Comparison of ENCODE assay signal across 1 cellular context in the genomic region with DNA sequence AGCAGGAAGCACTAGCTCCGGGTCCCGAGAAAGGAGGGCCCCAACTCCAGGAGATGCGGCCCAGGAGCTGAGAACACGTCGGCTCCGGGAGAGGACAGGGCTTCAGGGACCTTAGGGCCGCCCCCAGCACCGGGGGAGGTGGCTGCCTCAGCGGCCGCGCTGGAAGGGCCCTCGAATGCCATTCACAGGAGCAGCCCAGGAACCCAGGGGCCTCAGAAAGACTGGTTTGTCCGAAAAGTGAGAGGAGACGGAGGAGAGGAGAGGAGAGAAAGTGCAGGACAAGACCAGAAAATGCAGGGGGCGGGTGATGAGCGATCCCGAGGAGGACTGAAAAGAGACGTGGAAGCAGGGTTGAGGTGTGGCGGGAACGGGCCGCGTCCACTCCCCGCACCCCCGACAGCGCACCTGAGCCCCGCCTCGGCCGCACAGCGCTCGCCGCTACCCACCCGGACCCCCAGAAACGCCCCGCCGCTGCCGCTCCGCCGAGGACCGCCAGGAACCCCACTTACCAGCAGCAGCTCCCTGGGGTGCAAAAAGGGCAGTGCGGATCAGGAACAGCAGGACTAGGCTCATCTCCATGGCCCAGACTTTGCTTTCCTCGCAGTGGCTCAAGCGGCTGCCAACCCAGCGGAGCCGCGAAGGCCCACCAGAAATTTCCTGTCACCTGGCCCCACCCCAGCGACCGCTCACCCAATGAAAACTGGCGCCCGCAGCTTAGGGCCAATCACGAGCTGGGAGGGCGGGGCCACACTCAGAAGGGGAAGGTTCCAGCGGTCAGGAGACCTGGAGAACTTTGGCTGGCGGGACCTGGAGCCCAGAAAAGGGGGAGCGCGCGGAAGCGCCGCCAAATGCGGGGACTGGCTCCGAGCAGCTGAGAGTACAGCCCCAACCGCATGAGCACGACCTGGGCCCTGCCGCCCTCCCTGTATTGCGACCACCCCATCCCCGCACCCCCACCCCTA.
TF ChIP-seq lines count a peak whose summit lies in the region.

No MANE protein-coding gene starts in this region.

TF ChIP-seq in HepG2, 621 proteins besides CTCF, POLR2A, EP300 and RAD21 (continued from another document and continues in another):
- TF ChIP-seq, protein P1, sequence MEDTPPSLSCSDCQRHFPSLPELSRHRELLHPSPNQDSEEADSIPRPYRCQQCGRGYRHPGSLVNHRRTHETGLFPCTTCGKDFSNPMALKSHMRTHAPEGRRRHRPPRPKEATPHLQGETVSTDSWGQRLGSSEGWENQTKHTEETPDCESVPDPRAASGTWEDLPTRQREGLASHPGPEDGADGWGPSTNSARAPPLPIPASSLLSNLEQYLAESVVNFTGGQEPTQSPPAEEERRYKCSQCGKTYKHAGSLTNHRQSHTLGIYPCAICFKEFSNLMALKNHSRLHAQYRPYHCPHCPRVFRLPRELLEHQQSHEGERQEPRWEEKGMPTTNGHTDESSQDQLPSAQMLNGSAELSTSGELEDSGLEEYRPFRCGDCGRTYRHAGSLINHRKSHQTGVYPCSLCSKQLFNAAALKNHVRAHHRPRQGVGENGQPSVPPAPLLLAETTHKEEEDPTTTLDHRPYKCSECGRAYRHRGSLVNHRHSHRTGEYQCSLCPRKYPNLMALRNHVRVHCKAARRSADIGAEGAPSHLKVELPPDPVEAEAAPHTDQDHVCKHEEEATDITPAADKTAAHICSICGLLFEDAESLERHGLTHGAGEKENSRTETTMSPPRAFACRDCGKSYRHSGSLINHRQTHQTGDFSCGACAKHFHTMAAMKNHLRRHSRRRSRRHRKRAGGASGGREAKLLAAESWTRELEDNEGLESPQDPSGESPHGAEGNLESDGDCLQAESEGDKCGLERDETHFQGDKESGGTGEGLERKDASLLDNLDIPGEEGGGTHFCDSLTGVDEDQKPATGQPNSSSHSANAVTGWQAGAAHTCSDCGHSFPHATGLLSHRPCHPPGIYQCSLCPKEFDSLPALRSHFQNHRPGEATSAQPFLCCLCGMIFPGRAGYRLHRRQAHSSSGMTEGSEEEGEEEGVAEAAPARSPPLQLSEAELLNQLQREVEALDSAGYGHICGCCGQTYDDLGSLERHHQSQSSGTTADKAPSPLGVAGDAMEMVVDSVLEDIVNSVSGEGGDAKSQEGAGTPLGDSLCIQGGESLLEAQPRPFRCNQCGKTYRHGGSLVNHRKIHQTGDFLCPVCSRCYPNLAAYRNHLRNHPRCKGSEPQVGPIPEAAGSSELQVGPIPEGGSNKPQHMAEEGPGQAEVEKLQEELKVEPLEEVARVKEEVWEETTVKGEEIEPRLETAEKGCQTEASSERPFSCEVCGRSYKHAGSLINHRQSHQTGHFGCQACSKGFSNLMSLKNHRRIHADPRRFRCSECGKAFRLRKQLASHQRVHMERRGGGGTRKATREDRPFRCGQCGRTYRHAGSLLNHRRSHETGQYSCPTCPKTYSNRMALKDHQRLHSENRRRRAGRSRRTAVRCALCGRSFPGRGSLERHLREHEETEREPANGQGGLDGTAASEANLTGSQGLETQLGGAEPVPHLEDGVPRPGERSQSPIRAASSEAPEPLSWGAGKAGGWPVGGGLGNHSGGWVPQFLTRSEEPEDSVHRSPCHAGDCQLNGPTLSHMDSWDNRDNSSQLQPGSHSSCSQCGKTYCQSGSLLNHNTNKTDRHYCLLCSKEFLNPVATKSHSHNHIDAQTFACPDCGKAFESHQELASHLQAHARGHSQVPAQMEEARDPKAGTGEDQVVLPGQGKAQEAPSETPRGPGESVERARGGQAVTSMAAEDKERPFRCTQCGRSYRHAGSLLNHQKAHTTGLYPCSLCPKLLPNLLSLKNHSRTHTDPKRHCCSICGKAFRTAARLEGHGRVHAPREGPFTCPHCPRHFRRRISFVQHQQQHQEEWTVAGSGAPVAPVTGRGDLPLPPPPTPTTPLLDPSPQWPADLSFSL (CRISPR knock-in tag; IDR thresholded peaks at IDR 0.05): 0 out of 2 replicates have a peak, but pooled peaks have one; percentile 10
- TF ChIP-seq GTF3A (CRISPR knock-in tag; conservative IDR thresholded peaks at IDR 0.05) (peak; percentile 49; the same call in 1 of the 2 replicates), JUNB (CRISPR knock-in tag; IDR thresholded peaks at IDR 0.05; ENCODE audit: borderline replicate concordance) (no peak), ZNF121 (CRISPR knock-in tag; IDR thresholded peaks at IDR 0.05) (no peak), FLYWCH1 (CRISPR knock-in tag; IDR thresholded peaks at IDR 0.05) (0 out of 2 replicates have a peak, but pooled peaks have one; percentile 82), CC2D1A (CRISPR knock-in tag; IDR thresholded peaks at IDR 0.05) (no peak), ZNF350 (CRISPR knock-in tag; IDR thresholded peaks at IDR 0.05; ENCODE audit: borderline replicate concordance, low read depth) (peak; percentile 45; the same call in 1 of the 2 replicates), ZNF44 (CRISPR knock-in tag; IDR thresholded peaks at IDR 0.05) (no peak), EEA1 (CRISPR knock-in tag; IDR thresholded peaks at IDR 0.05; ENCODE audit: borderline replicate concordance) (0 out of 2 replicates have a peak, but pooled peaks have one; percentile 32), STAT6 (CRISPR knock-in tag; IDR thresholded peaks at IDR 0.05; ENCODE audit: borderline replicate concordance) (no peak), RNF2 (conservative IDR thresholded peaks at IDR 0.05; ENCODE audit: low read depth) (0 out of 2 replicates have a peak, but pooled peaks have one; percentile 51), KLF9 (CRISPR knock-in tag; IDR thresholded peaks at IDR 0.05; ENCODE audit: low read depth) (no peak), DZIP1 (CRISPR knock-in tag; IDR thresholded peaks at IDR 0.05) (peak; percentile 26; the same call in 1 of the 2 replicates), NFYB (CRISPR knock-in tag; IDR thresholded peaks at IDR 0.05) (peak; percentile 90), ZNF556 (CRISPR knock-in tag; IDR thresholded peaks at IDR 0.05; ENCODE audit: borderline replicate concordance) (no peak), RBM39 (IDR thresholded peaks at IDR 0.05; ENCODE audit: low read depth, low read length, poor library complexity, severe bottlenecking) (peak; percentile 40)
- TF ChIP-seq, protein P2, sequence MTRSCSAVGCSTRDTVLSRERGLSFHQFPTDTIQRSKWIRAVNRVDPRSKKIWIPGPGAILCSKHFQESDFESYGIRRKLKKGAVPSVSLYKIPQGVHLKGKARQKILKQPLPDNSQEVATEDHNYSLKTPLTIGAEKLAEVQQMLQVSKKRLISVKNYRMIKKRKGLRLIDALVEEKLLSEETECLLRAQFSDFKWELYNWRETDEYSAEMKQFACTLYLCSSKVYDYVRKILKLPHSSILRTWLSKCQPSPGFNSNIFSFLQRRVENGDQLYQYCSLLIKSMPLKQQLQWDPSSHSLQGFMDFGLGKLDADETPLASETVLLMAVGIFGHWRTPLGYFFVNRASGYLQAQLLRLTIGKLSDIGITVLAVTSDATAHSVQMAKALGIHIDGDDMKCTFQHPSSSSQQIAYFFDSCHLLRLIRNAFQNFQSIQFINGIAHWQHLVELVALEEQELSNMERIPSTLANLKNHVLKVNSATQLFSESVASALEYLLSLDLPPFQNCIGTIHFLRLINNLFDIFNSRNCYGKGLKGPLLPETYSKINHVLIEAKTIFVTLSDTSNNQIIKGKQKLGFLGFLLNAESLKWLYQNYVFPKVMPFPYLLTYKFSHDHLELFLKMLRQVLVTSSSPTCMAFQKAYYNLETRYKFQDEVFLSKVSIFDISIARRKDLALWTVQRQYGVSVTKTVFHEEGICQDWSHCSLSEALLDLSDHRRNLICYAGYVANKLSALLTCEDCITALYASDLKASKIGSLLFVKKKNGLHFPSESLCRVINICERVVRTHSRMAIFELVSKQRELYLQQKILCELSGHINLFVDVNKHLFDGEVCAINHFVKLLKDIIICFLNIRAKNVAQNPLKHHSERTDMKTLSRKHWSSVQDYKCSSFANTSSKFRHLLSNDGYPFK (CRISPR knock-in tag; IDR thresholded peaks at IDR 0.05; ENCODE audit: borderline replicate concordance): no peak
- TF ChIP-seq, protein P3, sequence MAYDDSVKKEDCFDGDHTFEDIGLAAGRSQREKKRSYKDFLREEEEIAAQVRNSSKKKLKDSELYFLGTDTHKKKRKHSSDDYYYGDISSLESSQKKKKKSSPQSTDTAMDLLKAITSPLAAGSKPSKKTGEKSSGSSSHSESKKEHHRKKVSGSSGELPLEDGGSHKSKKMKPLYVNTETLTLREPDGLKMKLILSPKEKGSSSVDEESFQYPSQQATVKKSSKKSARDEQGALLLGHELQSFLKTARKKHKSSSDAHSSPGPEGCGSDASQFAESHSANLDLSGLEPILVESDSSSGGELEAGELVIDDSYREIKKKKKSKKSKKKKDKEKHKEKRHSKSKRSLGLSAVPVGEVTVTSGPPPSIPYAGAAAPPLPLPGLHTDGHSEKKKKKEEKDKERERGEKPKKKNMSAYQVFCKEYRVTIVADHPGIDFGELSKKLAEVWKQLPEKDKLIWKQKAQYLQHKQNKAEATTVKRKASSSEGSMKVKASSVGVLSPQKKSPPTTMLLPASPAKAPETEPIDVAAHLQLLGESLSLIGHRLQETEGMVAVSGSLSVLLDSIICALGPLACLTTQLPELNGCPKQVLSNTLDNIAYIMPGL (CRISPR knock-in tag; IDR thresholded peaks at IDR 0.05; ENCODE audit: borderline replicate concordance in 1 of 2, low read depth in 1 of 2): peak in 1 of 2 experiments; percentile 54; a peak in 3 of 4 replicates
- TF ChIP-seq, protein P4, sequence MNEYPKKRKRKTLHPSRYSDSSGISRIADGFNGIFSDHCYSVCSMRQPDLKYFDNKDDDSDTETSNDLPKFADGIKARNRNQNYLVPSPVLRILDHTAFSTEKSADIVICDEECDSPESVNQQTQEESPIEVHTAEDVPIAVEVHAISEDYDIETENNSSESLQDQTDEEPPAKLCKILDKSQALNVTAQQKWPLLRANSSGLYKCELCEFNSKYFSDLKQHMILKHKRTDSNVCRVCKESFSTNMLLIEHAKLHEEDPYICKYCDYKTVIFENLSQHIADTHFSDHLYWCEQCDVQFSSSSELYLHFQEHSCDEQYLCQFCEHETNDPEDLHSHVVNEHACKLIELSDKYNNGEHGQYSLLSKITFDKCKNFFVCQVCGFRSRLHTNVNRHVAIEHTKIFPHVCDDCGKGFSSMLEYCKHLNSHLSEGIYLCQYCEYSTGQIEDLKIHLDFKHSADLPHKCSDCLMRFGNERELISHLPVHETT (CRISPR knock-in tag; conservative IDR thresholded peaks at IDR 0.05): no peak
- TF ChIP-seq, protein P5, sequence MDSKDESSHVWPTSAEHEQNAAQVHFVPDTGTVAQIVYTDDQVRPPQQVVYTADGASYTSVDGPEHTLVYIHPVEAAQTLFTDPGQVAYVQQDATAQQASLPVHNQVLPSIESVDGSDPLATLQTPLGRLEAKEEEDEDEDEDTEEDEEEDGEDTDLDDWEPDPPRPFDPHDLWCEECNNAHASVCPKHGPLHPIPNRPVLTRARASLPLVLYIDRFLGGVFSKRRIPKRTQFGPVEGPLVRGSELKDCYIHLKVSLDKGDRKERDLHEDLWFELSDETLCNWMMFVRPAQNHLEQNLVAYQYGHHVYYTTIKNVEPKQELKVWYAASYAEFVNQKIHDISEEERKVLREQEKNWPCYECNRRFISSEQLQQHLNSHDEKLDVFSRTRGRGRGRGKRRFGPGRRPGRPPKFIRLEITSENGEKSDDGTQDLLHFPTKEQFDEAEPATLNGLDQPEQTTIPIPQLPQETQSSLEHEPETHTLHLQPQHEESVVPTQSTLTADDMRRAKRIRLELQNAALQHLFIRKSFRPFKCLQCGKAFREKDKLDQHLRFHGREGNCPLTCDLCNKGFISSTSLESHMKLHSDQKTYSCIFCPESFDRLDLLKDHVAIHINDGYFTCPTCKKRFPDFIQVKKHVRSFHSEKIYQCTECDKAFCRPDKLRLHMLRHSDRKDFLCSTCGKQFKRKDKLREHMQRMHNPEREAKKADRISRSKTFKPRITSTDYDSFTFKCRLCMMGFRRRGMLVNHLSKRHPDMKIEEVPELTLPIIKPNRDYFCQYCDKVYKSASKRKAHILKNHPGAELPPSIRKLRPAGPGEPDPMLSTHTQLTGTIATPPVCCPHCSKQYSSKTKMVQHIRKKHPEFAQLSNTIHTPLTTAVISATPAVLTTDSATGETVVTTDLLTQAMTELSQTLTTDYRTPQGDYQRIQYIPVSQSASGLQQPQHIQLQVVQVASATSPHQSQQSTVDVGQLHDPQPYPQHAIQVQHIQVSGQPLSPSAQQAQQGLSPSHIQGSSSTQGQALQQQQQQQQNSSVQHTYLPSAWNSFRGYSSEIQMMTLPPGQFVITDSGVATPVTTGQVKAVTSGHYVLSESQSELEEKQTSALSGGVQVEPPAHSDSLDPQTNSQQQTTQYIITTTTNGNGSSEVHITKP (CRISPR knock-in tag; IDR thresholded peaks at IDR 0.05; ENCODE audit: low read depth): 0 out of 2 replicates have a peak, but pooled peaks have one; percentile 29
